In the genomic region with DNA sequence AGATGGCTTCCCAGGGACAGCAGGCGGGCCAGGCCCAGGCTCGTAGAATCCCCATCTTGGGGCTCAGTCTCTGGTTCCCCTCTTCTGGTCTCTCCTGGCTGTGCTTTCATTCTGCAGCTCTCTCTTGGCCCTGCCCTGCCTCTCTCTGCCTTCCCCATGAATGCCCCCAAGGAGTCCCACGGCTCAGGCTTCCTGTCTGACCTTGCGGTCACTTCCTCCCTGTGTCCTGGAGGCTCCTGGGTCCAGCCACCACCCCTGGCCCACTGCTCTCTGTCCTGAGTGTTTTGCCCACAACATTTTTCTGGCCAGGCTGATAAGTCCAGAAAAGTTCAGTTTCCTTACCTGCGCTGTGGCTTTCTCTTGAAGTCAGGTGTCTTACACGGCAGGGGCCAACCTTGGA, we compare ENCODE assay signal across 2 cellular contexts.
TF ChIP-seq lines count a peak whose summit lies in the region.

No MANE protein-coding gene starts in this region.

TF ChIP-seq in HepG2, 621 proteins besides CTCF, POLR2A, EP300 and RAD21:
- TF ChIP-seq GABPB1 (CRISPR knock-in tag; IDR thresholded peaks at IDR 0.05) (no peak), RBAK (CRISPR knock-in tag; IDR thresholded peaks at IDR 0.05) (no peak), RBM22 (optimal IDR thresholded peaks at IDR 0.05; ENCODE audit: low read length) (no peak), PCBP2 (optimal IDR thresholded peaks at IDR 0.05; ENCODE audit: low read depth, low read length, poor library complexity, severe bottlenecking) (no peak), ZNF75D (CRISPR knock-in tag; IDR thresholded peaks at IDR 0.05; ENCODE audit: borderline replicate concordance) (no peak), ZFP82 (CRISPR knock-in tag; IDR thresholded peaks at IDR 0.05; ENCODE audit: borderline replicate concordance) (no peak), ESRRA (CRISPR knock-in tag; IDR thresholded peaks at IDR 0.05; ENCODE audit: low read depth) (no peak), PCBP1 (IDR thresholded peaks at IDR 0.05; ENCODE audit: borderline replicate concordance, low read depth, low read length) (no peak), HBP1 (CRISPR knock-in tag; IDR thresholded peaks at IDR 0.05; ENCODE audit: low read depth) (no peak), BCL6 (CRISPR knock-in tag; IDR thresholded peaks at IDR 0.05) (no peak), ZNF678 (CRISPR knock-in tag; IDR thresholded peaks at IDR 0.05) (no peak), ZNF724P (CRISPR knock-in tag; IDR thresholded peaks at IDR 0.05; ENCODE audit: borderline replicate concordance) (no peak), SMARCE1 (IDR thresholded peaks at IDR 0.05; ENCODE audit: borderline replicate concordance) (no peak), IKZF4 (CRISPR knock-in tag; IDR thresholded peaks at IDR 0.05; ENCODE audit: borderline replicate concordance, low read depth, not compliant biosample characterization) (no peak), ZMAT5 (CRISPR knock-in tag; IDR thresholded peaks at IDR 0.05; ENCODE audit: borderline replicate concordance, low read depth) (no peak)
- TF ChIP-seq, protein P1, sequence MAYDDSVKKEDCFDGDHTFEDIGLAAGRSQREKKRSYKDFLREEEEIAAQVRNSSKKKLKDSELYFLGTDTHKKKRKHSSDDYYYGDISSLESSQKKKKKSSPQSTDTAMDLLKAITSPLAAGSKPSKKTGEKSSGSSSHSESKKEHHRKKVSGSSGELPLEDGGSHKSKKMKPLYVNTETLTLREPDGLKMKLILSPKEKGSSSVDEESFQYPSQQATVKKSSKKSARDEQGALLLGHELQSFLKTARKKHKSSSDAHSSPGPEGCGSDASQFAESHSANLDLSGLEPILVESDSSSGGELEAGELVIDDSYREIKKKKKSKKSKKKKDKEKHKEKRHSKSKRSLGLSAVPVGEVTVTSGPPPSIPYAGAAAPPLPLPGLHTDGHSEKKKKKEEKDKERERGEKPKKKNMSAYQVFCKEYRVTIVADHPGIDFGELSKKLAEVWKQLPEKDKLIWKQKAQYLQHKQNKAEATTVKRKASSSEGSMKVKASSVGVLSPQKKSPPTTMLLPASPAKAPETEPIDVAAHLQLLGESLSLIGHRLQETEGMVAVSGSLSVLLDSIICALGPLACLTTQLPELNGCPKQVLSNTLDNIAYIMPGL (CRISPR knock-in tag; IDR thresholded peaks at IDR 0.05; ENCODE audit: borderline replicate concordance in 1 of 2, low read depth in 1 of 2): no peak
- TF ChIP-seq, protein P2, sequence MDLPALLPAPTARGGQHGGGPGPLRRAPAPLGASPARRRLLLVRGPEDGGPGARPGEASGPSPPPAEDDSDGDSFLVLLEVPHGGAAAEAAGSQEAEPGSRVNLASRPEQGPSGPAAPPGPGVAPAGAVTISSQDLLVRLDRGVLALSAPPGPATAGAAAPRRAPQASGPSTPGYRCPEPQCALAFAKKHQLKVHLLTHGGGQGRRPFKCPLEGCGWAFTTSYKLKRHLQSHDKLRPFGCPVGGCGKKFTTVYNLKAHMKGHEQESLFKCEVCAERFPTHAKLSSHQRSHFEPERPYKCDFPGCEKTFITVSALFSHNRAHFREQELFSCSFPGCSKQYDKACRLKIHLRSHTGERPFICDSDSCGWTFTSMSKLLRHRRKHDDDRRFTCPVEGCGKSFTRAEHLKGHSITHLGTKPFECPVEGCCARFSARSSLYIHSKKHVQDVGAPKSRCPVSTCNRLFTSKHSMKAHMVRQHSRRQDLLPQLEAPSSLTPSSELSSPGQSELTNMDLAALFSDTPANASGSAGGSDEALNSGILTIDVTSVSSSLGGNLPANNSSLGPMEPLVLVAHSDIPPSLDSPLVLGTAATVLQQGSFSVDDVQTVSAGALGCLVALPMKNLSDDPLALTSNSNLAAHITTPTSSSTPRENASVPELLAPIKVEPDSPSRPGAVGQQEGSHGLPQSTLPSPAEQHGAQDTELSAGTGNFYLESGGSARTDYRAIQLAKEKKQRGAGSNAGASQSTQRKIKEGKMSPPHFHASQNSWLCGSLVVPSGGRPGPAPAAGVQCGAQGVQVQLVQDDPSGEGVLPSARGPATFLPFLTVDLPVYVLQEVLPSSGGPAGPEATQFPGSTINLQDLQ (CRISPR knock-in tag; IDR thresholded peaks at IDR 0.05): no peak
- TF ChIP-seq, protein P3, sequence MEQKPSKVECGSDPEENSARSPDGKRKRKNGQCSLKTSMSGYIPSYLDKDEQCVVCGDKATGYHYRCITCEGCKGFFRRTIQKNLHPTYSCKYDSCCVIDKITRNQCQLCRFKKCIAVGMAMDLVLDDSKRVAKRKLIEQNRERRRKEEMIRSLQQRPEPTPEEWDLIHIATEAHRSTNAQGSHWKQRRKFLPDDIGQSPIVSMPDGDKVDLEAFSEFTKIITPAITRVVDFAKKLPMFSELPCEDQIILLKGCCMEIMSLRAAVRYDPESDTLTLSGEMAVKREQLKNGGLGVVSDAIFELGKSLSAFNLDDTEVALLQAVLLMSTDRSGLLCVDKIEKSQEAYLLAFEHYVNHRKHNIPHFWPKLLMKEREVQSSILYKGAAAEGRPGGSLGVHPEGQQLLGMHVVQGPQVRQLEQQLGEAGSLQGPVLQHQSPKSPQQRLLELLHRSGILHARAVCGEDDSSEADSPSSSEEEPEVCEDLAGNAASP (CRISPR knock-in tag; IDR thresholded peaks at IDR 0.05; ENCODE audit: borderline replicate concordance): no peak

TF ChIP-seq in SK-N-SH treated with all-trans-retinoic acid at 6 μM for 48 hours, 23 proteins besides CTCF, POLR2A, EP300 and RAD21:
- TF ChIP-seq, protein P4, sequence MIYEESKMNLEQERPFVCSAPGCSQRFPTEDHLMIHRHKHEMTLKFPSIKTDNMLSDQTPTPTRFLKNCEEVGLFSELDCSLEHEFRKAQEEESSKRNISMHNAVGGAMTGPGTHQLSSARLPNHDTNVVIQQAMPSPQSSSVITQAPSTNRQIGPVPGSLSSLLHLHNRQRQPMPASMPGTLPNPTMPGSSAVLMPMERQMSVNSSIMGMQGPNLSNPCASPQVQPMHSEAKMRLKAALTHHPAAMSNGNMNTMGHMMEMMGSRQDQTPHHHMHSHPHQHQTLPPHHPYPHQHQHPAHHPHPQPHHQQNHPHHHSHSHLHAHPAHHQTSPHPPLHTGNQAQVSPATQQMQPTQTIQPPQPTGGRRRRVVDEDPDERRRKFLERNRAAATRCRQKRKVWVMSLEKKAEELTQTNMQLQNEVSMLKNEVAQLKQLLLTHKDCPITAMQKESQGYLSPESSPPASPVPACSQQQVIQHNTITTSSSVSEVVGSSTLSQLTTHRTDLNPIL (CRISPR knock-in tag; IDR thresholded peaks at IDR 0.05; ENCODE audit: low read depth): no peak
- TF ChIP-seq ISL1 (CRISPR knock-in tag; IDR thresholded peaks at IDR 0.05) (no peak), CSRNP3 (CRISPR knock-in tag; IDR thresholded peaks at IDR 0.05) (no peak), RARB (CRISPR knock-in tag; IDR thresholded peaks at IDR 0.05) (no peak), SNAI2 (CRISPR knock-in tag; IDR thresholded peaks at IDR 0.05) (no peak), ARNTL (CRISPR knock-in tag; IDR thresholded peaks at IDR 0.05; ENCODE audit: borderline replicate concordance, low read depth) (no peak), ZNF565 (CRISPR knock-in tag; conservative IDR thresholded peaks at IDR 0.05; ENCODE audit: low read depth) (no peak), OSR1 (CRISPR knock-in tag; IDR thresholded peaks at IDR 0.05) (no peak), POU6F1 (CRISPR knock-in tag; IDR thresholded peaks at IDR 0.05; ENCODE audit: borderline replicate concordance, low read depth) (no peak), ZFP30 (CRISPR knock-in tag; IDR thresholded peaks at IDR 0.05) (no peak), PPARA (CRISPR knock-in tag; IDR thresholded peaks at IDR 0.05; ENCODE audit: borderline replicate concordance) (no peak), ZNF70 (CRISPR knock-in tag; IDR thresholded peaks at IDR 0.05) (no peak), TCF4 (CRISPR knock-in tag; IDR thresholded peaks at IDR 0.05; ENCODE audit: borderline replicate concordance) (no peak), TOX (CRISPR knock-in tag; IDR thresholded peaks at IDR 0.05; ENCODE audit: borderline replicate concordance) (no peak), GLIS3 (CRISPR knock-in tag; IDR thresholded peaks at IDR 0.05) (no peak)
- TF ChIP-seq, protein P5, sequence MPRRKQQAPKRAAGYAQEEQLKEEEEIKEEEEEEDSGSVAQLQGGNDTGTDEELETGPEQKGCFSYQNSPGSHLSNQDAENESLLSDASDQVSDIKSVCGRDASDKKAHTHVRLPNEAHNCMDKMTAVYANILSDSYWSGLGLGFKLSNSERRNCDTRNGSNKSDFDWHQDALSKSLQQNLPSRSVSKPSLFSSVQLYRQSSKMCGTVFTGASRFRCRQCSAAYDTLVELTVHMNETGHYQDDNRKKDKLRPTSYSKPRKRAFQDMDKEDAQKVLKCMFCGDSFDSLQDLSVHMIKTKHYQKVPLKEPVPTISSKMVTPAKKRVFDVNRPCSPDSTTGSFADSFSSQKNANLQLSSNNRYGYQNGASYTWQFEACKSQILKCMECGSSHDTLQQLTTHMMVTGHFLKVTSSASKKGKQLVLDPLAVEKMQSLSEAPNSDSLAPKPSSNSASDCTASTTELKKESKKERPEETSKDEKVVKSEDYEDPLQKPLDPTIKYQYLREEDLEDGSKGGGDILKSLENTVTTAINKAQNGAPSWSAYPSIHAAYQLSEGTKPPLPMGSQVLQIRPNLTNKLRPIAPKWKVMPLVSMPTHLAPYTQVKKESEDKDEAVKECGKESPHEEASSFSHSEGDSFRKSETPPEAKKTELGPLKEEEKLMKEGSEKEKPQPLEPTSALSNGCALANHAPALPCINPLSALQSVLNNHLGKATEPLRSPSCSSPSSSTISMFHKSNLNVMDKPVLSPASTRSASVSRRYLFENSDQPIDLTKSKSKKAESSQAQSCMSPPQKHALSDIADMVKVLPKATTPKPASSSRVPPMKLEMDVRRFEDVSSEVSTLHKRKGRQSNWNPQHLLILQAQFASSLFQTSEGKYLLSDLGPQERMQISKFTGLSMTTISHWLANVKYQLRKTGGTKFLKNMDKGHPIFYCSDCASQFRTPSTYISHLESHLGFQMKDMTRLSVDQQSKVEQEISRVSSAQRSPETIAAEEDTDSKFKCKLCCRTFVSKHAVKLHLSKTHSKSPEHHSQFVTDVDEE (CRISPR knock-in tag; IDR thresholded peaks at IDR 0.05): no peak
